8 cellular contexts compared by ENCODE assay signal in the genomic region with DNA sequence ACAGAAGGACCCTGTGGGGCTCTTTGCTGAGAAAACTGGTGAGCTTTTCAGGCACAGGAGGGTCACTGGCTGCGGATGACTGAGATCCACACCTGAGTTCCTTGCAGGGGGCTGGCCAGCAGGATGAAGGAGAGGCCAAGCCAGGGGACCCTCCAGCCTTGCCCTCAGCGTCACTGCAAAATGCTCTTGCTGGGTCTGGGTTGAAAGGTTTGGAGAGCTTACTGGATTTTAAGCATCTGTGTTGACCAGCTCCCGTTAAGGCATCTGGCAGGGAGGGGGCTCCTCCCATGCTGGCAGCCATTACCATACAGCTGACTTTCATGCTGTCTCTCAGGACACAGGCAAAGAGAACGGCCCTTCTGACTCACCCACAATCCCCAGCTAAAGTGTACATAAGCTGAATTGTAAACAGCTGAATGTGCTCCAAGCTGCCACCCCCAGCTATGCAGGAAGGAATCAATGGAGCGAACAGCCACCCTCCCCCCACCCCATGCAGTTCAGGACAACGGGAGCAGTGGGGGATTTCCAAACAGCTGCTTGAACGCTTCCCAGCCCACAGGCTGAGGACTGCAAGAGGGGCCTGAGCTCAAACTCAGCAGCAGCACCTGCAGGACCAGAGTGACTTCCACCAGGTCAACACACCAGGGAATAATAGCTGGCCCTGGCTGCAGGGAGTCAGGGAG. TPM values are rescaled to one million over a fixed set of nuclear protein-coding genes. Genes with fewer than 3 reads are reported as not detected.
DNase-seq lines count a peak whose midpoint lies in the region; ATAC-seq and TF ChIP-seq lines count a peak whose summit lies in the region.

No MANE protein-coding gene starts in this region.

- H3K27ac ChIP-seq in BLaER1 (peak overlapping the region; percentile 76), WERI-Rb-1 (peak overlapping the region; percentile 99), cardiac muscle cell (peak overlapping the region; percentile 11)

- peak overlapping the region; percentile 22 for H3K4me3 Mint-ChIP-seq in progenitor cell of endocrine pancreas (ENCODE audit: low read depth)

- peak; percentile 90 to 99 (median 93) for DNase-seq in NCI-H1417 (lab: John Stamatoyannopoulos, UW)
- DNase-seq in WERI-Rb-1 = peak; percentile 89
- DNase-seq in cardiac muscle cell (ENCODE audit: low read depth in 1 of 2, low spot score in 1 of 2) = peak in 1 of 2 donors; percentile 98
- DNase-seq in progenitor cell of endocrine pancreas (ENCODE audit: low spot score, unreplicated experiment) = peak; percentile 43
- DNase-seq in stimulated activated CD4-positive, alpha-beta T cell treated with anti-CD3 and anti-CD28 coated beads, Interleukin-1b, Interleukin-23, amount 100 ng/mL, for 48 hours = no peak
- no peak for DNase-seq in activated effector memory CD4-positive, alpha-beta T cell treated with anti-CD3 and anti-CD28 coated beads, Interleukin-2, amount 50 U/mL, for 16 hours

- H3K4me1 Mint-ChIP-seq in progenitor cell of endocrine pancreas (ENCODE audit: low read depth) = peaks cover 88% of the 10 kb centered on the region

- peaks cover 100% of the 10 kb centered on the region for H4K20me1 ChIP-seq in BLaER1

- peak overlapping the region; percentile 51 for H3K4me3 ChIP-seq in BLaER1
- H3K4me3 ChIP-seq in WERI-Rb-1 (ENCODE audit: low read depth, low read length) = peak overlapping the region; percentile 16
- no peak overlapping the region for H3K4me3 ChIP-seq in cardiac muscle cell

- H3K36me3 ChIP-seq in BLaER1 (peaks cover 74% of the 10 kb centered on the region), WERI-Rb-1 (peaks cover 74% of the 10 kb centered on the region), cardiac muscle cell (no peaks in the 10 kb centered on the region)

- H3K27me3 Mint-ChIP-seq in progenitor cell of endocrine pancreas = no peaks in the 10 kb centered on the region

- H3K27me3 ChIP-seq in BLaER1 (no peaks in the 10 kb centered on the region), WERI-Rb-1 (ENCODE audit: insufficient read depth, low read depth, severe bottlenecking) (no peaks in the 10 kb centered on the region), cardiac muscle cell (no peaks in the 10 kb centered on the region)

- 0 out of 2 replicates have a peak, but pooled peaks have one; percentile 13 for TF ChIP-seq CTCF in WERI-Rb-1 (IDR thresholded peaks at IDR 0.05; ENCODE audit: low read depth, low read length)
- TF ChIP-seq CTCF in cardiac muscle cell (IDR thresholded peaks at IDR 0.05; ENCODE audit: low read depth, low read length) = no peak
- no peak for TF ChIP-seq CTCF in progenitor cell of endocrine pancreas (IDR thresholded peaks at IDR 0.05; ENCODE audit: unreplicated experiment)

- H3K36me3 Mint-ChIP-seq in progenitor cell of endocrine pancreas (ENCODE audit: insufficient read depth) = peaks cover 3% of the 10 kb centered on the region

- H3K9me3 ChIP-seq in BLaER1 (no peaks in the 10 kb centered on the region), WERI-Rb-1 (ENCODE audit: severe bottlenecking) (no peaks in the 10 kb centered on the region), cardiac muscle cell (ENCODE audit: low read depth) (no peaks in the 10 kb centered on the region)

- peaks cover 99% of the 10 kb centered on the region for H3K4me1 ChIP-seq in BLaER1
- H3K4me1 ChIP-seq in cardiac muscle cell (ENCODE audit: low read depth) = peaks cover 73% of the 10 kb centered on the region

- peak overlapping the region; percentile 96 for H3K4me2 ChIP-seq in BLaER1

- H3K9ac ChIP-seq in BLaER1 = peak overlapping the region; percentile 62

- H3K9me3 Mint-ChIP-seq in progenitor cell of endocrine pancreas (ENCODE audit: low read depth) = no peaks in the 10 kb centered on the region

- peak overlapping the region; percentile 93 for H3K27ac Mint-ChIP-seq in progenitor cell of endocrine pancreas

- ATAC-seq in HG03039 (IDR thresholded peaks at IDR 0.05; ENCODE audit: unreplicated experiment) = no peak

RNA-seq across cellular contexts. Expression of gene A3GALT2, which starts 21.3 kb away (rescaled TPM):
- total RNA-seq in cardiac muscle cell (not detected in 2 replicates), progenitor cell of endocrine pancreas (0.29 and 0.40 TPM in 2 replicates)
- 0.57 TPM in 1 of 2 replicates, not detected in the other for polyA plus RNA-seq in cardiac muscle cell

Comparison
In these comparisons a context has a peak if more than half of its experiments do, and no peak if none do; other contexts are left out.
1. H3K27ac ChIP-seq: peak in every context shown above with its lines; median percentile 99 in WERI-Rb-1; 76 in BLaER1; 11 in cardiac muscle cell.
2. DNase-seq: peak in NCI-H1417 (3 of 3), WERI-Rb-1 (single experiment) and progenitor cell of endocrine pancreas (single experiment); none in stimulated activated CD4-positive, alpha-beta T cell treated with anti-CD3 and anti-CD28 coated beads, Interleukin-1b, Interleukin-23, amount 100 ng/mL, for 48 hours (single experiment) and activated effector memory CD4-positive, alpha-beta T cell treated with anti-CD3 and anti-CD28 coated beads, Interleukin-2, amount 50 U/mL, for 16 hours (single experiment).